ENCODE assay signal across 1 cellular context in the genomic region with DNA sequence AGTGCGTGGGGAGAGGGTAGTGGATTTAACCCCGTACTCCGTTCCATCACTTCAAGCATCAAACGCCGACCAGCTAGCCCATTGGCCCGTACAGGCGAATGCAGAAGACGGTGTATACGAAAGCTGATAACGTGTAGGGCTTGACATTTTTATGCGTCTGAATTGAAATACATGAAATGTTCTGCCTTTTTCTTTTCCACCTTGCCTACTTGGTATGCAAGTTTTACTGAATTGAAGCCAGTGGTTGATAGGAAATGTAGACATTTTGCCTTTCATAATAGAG.
TF ChIP-seq lines count a peak whose summit lies in the region.

No MANE protein-coding gene starts in this region.

TF ChIP-seq in GM23338, 12 proteins besides CTCF, POLR2A, EP300 and RAD21 (continued from another document):
- TF ChIP-seq STAT1 (IDR thresholded peaks at IDR 0.05; ENCODE audit: unreplicated experiment) (no peak), JUNB (IDR thresholded peaks at IDR 0.05; ENCODE audit: unreplicated experiment) (no peak), NANOG (IDR thresholded peaks at IDR 0.05; ENCODE audit: borderline replicate concordance) (no peak)
- TF ChIP-seq, protein P1, sequence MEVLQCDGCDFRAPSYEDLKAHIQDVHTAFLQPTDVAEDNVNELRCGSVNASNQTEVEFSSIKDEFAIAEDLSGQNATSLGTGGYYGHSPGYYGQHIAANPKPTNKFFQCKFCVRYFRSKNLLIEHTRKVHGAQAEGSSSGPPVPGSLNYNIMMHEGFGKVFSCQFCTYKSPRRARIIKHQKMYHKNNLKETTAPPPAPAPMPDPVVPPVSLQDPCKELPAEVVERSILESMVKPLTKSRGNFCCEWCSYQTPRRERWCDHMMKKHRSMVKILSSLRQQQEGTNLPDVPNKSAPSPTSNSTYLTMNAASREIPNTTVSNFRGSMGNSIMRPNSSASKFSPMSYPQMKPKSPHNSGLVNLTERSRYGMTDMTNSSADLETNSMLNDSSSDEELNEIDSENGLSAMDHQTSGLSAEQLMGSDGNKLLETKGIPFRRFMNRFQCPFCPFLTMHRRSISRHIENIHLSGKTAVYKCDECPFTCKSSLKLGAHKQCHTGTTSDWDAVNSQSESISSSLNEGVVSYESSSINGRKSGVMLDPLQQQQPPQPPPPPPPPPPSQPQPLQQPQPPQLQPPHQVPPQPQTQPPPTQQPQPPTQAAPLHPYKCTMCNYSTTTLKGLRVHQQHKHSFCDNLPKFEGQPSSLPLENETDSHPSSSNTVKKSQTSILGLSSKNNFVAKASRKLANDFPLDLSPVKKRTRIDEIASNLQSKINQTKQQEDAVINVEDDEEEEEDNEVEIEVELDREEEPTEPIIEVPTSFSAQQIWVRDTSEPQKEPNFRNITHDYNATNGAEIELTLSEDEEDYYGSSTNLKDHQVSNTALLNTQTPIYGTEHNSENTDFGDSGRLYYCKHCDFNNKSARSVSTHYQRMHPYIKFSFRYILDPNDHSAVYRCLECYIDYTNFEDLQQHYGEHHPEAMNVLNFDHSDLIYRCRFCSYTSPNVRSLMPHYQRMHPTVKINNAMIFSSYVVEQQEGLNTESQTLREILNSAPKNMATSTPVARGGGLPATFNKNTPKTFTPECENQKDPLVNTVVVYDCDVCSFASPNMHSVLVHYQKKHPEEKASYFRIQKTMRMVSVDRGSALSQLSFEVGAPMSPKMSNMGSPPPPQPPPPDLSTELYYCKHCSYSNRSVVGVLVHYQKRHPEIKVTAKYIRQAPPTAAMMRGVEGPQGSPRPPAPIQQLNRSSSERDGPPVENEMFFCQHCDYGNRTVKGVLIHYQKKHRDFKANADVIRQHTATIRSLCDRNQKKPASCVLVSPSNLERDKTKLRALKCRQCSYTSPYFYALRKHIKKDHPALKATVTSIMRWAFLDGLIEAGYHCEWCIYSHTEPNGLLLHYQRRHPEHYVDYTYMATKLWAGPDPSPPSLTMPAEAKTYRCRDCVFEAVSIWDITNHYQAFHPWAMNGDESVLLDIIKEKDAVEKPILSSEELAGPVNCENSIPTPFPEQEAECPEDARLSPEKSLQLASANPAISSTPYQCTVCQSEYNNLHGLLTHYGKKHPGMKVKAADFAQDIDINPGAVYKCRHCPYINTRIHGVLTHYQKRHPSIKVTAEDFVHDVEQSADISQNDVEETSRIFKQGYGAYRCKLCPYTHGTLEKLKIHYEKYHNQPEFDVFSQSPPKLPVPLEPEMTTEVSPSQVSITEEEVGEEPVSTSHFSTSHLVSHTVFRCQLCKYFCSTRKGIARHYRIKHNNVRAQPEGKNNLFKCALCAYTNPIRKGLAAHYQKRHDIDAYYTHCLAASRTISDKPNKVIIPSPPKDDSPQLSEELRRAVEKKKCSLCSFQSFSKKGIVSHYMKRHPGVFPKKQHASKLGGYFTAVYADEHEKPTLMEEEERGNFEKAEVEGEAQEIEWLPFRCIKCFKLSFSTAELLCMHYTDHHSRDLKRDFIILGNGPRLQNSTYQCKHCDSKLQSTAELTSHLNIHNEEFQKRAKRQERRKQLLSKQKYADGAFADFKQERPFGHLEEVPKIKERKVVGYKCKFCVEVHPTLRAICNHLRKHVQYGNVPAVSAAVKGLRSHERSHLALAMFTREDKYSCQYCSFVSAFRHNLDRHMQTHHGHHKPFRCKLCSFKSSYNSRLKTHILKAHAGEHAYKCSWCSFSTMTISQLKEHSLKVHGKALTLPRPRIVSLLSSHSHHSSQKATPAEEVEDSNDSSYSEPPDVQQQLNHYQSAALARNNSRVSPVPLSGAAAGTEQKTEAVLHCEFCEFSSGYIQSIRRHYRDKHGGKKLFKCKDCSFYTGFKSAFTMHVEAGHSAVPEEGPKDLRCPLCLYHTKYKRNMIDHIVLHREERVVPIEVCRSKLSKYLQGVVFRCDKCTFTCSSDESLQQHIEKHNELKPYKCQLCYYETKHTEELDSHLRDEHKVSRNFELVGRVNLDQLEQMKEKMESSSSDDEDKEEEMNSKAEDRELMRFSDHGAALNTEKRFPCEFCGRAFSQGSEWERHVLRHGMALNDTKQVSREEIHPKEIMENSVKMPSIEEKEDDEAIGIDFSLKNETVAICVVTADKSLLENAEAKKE (CRISPR knock-in tag; IDR thresholded peaks at IDR 0.05) = no peak
